1 cellular context compared by ENCODE assay signal in genomic region chr3:39148116-39149058, GRCh38.
TF ChIP-seq lines count a peak whose summit lies in the region.

No MANE protein-coding gene starts in this region.

TF ChIP-seq in K562, 482 proteins besides CTCF, POLR2A, EP300 and RAD21:
- TF ChIP-seq PRDM10 (IDR thresholded peaks at IDR 0.05; ENCODE audit: partially characterized antibody) (peak; percentile 17), FOSL1 (tag; conservative IDR thresholded peaks at IDR 0.05) (0 out of 2 replicates have a peak, but pooled peaks have one; percentile 16), MNT (conservative IDR thresholded peaks at IDR 0.05) (peak in 1 of 2 experiments; percentile 16; a peak in 1 of 4 replicates), ZFP36 (IDR thresholded peaks at IDR 0.05; ENCODE audit: low read depth, low read length, partially characterized antibody) (peak; percentile 69), PML (IDR thresholded peaks at IDR 0.05; ENCODE audit: low read length) (peak; percentile 30; the same call in 1 of the 2 replicates), CREM (IDR thresholded peaks at IDR 0.05; ENCODE audit: low read depth) (0 out of 2 replicates have a peak, but pooled peaks have one; percentile 8), HNRNPLL (IDR thresholded peaks at IDR 0.05; ENCODE audit: low read depth, low read length, poor library complexity, severe bottlenecking) (no peak), GATAD2A (IDR thresholded peaks at IDR 0.05) (0 out of 2 replicates have a peak, but pooled peaks have one; percentile 15), POLR2B (IDR thresholded peaks at IDR 0.05; ENCODE audit: low read depth, partially characterized antibody) (peak; percentile 23), SIN3A (IDR thresholded peaks at IDR 0.05; ENCODE audit: borderline replicate concordance in 2 of 2, control insufficient read depth in 1 of 2, low read depth in 2 of 2, low read length in 2 of 2) (0 out of 4 replicates have a peak, but pooled peaks of 1 of the 2 experiments have one; percentile 10), ZNF76 (CRISPR knock-in tag; IDR thresholded peaks at IDR 0.05; ENCODE audit: borderline replicate concordance) (no peak), CBFA2T2 (conservative IDR thresholded peaks at IDR 0.05) (peak; percentile 47), BRCA1 (IDR thresholded peaks at IDR 0.05) (no peak), BRCA1 (CRISPR knock-in tag; IDR thresholded peaks at IDR 0.05) (no peak), GABPB1 (CRISPR knock-in tag; IDR thresholded peaks at IDR 0.05) (peak; percentile 35; the same call in 1 of the 2 replicates), BCOR (IDR thresholded peaks at IDR 0.05) (peak; percentile 46; the same call in 1 of the 2 replicates), HDAC8 (tag; IDR thresholded peaks at IDR 0.05) (no peak), ZFP1 (CRISPR knock-in tag; IDR thresholded peaks at IDR 0.05) (no peak), EGR1 (conservative IDR thresholded peaks at IDR 0.05) (peak; percentile 63), LCOR (CRISPR knock-in tag; IDR thresholded peaks at IDR 0.05) (0 out of 2 replicates have a peak, but pooled peaks have one; percentile 42), SPI1 (IDR thresholded peaks at IDR 0.05; ENCODE audit: borderline replicate concordance, low read depth, low read length) (0 out of 2 replicates have a peak, but pooled peaks have one; percentile 44), NCOR1 (IDR thresholded peaks at IDR 0.05) (peak; percentile 36; the same call in 1 of the 2 replicates), DPF2 (IDR thresholded peaks at IDR 0.05) (peak; percentile 27; the same call in 1 of the 2 replicates), E2F8 (IDR thresholded peaks at IDR 0.05; ENCODE audit: low read depth, partially characterized antibody) (no peak), ZFPM2 (CRISPR knock-in tag; IDR thresholded peaks at IDR 0.05) (no peak), MYNN (IDR thresholded peaks at IDR 0.05) (peak; percentile 12; the same call in 1 of the 2 replicates), MYNN (CRISPR knock-in tag; IDR thresholded peaks at IDR 0.05) (no peak), SIN3B (IDR thresholded peaks at IDR 0.05; ENCODE audit: low read depth) (no peak), CBFA2T3 (IDR thresholded peaks at IDR 0.05) (peak; percentile 66), RBM22 (IDR thresholded peaks at IDR 0.05; ENCODE audit: low read depth, low read length, poor library complexity, severe bottlenecking) (no peak), SMARCC2 (IDR thresholded peaks at IDR 0.05; ENCODE audit: low read depth) (no peak), RBFOX2 (IDR thresholded peaks at IDR 0.05; ENCODE audit: low read depth, low read length) (0 out of 2 replicates have a peak, but pooled peaks have one; percentile 18)
- TF ChIP-seq, protein P1, sequence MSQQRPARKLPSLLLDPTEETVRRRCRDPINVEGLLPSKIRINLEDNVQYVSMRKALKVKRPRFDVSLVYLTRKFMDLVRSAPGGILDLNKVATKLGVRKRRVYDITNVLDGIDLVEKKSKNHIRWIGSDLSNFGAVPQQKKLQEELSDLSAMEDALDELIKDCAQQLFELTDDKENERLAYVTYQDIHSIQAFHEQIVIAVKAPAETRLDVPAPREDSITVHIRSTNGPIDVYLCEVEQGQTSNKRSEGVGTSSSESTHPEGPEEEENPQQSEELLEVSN (IDR thresholded peaks at IDR 0.05; ENCODE audit: borderline replicate concordance in 1 of 2, extremely low read depth in 1 of 2, insufficient read depth in 1 of 2, insufficient read length in 1 of 2, low read depth in 1 of 2, low read length in 1 of 2, poor library complexity in 1 of 2, severe bottlenecking in 1 of 2) = peak in 1 of 2 experiments; percentile 42
- TF ChIP-seq, protein P2, sequence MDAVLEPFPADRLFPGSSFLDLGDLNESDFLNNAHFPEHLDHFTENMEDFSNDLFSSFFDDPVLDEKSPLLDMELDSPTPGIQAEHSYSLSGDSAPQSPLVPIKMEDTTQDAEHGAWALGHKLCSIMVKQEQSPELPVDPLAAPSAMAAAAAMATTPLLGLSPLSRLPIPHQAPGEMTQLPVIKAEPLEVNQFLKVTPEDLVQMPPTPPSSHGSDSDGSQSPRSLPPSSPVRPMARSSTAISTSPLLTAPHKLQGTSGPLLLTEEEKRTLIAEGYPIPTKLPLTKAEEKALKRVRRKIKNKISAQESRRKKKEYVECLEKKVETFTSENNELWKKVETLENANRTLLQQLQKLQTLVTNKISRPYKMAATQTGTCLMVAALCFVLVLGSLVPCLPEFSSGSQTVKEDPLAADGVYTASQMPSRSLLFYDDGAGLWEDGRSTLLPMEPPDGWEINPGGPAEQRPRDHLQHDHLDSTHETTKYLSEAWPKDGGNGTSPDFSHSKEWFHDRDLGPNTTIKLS (IDR thresholded peaks at IDR 0.05; ENCODE audit: borderline replicate concordance, low read depth) = peak; percentile 22; the same call in 1 of the 2 replicates
- TF ChIP-seq, protein P3, sequence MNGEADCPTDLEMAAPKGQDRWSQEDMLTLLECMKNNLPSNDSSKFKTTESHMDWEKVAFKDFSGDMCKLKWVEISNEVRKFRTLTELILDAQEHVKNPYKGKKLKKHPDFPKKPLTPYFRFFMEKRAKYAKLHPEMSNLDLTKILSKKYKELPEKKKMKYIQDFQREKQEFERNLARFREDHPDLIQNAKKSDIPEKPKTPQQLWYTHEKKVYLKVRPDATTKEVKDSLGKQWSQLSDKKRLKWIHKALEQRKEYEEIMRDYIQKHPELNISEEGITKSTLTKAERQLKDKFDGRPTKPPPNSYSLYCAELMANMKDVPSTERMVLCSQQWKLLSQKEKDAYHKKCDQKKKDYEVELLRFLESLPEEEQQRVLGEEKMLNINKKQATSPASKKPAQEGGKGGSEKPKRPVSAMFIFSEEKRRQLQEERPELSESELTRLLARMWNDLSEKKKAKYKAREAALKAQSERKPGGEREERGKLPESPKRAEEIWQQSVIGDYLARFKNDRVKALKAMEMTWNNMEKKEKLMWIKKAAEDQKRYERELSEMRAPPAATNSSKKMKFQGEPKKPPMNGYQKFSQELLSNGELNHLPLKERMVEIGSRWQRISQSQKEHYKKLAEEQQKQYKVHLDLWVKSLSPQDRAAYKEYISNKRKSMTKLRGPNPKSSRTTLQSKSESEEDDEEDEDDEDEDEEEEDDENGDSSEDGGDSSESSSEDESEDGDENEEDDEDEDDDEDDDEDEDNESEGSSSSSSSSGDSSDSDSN (IDR thresholded peaks at IDR 0.05; ENCODE audit: borderline replicate concordance in 1 of 2, low read depth in 2 of 2, low read length in 2 of 2) = 0 out of 4 replicates have a peak, but pooled peaks of 1 of the 2 experiments have one; percentile 28
- TF ChIP-seq, protein P4, sequence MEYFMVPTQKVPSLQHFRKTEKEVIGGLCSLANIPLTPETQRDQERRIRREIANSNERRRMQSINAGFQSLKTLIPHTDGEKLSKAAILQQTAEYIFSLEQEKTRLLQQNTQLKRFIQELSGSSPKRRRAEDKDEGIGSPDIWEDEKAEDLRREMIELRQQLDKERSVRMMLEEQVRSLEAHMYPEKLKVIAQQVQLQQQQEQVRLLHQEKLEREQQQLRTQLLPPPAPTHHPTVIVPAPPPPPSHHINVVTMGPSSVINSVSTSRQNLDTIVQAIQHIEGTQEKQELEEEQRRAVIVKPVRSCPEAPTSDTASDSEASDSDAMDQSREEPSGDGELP (CRISPR knock-in tag; IDR thresholded peaks at IDR 0.05; ENCODE audit: borderline replicate concordance) = peak; percentile 41; the same call in 1 of the 2 replicates
- TF ChIP-seq, protein P5, sequence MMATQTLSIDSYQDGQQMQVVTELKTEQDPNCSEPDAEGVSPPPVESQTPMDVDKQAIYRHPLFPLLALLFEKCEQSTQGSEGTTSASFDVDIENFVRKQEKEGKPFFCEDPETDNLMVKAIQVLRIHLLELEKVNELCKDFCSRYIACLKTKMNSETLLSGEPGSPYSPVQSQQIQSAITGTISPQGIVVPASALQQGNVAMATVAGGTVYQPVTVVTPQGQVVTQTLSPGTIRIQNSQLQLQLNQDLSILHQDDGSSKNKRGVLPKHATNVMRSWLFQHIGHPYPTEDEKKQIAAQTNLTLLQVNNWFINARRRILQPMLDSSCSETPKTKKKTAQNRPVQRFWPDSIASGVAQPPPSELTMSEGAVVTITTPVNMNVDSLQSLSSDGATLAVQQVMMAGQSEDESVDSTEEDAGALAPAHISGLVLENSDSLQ (IDR thresholded peaks at IDR 0.05) = peak; percentile 75
